In the genomic region with DNA sequence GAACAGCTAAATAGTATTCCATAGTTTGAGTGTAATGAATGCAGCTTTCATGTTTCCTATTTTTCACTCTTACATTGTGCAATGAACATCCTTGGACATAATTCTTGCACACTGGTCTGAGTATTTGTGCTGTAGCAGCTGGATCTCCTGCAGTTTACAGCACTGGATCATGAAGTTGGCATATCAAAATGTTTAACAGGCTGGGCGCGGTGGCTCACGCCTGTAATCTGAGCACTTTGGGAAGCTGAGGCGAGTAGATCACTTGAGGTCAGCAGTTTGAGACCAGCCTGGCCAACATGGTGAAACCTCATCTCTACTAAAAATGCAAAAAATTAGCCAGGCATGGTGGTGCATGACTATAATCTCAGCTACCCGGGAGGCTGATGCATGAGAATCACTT, we compare ENCODE assay signal across 5 cellular contexts. TPM values are rescaled to one million over a fixed set of nuclear protein-coding genes. Genes with fewer than 3 reads are reported as not detected.
"Had no signal": no experiment of that assay in that cellular context is flagged by ENCODE, and none has a peak within 500 bp of the region (broad histone marks: within the 10 kb centered on the region; RNA-seq: fewer than 3 reads in every experiment).

No MANE protein-coding gene starts in this region.

RNA-seq across cellular contexts. Expression of gene CELA2B, which starts 4.8 kb away (rescaled TPM):
- total RNA-seq: HepG2, HT-29, HT1080, IMR-90 had no signal
- polyA plus RNA-seq: HepG2, IgD-negative memory B cell, IMR-90 had no signal

RNA-seq across cellular contexts. Expression of gene CELA2A, which starts 14.5 kb away (rescaled TPM):
- total RNA-seq: HepG2, HT-29, HT1080, IMR-90 had no signal
- polyA plus RNA-seq: HepG2, IgD-negative memory B cell, IMR-90 had no signal

RNA-seq across cellular contexts. Expression of gene CTRC, which starts 32.8 kb away (rescaled TPM):
- total RNA-seq: HepG2, HT-29, HT1080, IMR-90 had no signal
- polyA plus RNA-seq: HepG2, IgD-negative memory B cell, IMR-90 had no signal
